In genomic region chr7:150342119-150342405, GRCh38 we compare ENCODE assay signal across 13 cellular contexts. TPM values are rescaled to one million over a fixed set of nuclear protein-coding genes. Genes with fewer than 3 reads are reported as not detected.
A peak's percentile ranks its signal among the peaks of the same experiment; 100 is the strongest.
DNase-seq lines count a peak whose midpoint lies in the region; ATAC-seq, FAIRE-seq and TF ChIP-seq lines count a peak whose summit lies in the region.
"Had no signal": no experiment of that assay in that cellular context is flagged by ENCODE, and none has a peak within 500 bp of the region (broad histone marks: within the 10 kb centered on the region; RNA-seq: fewer than 3 reads in every experiment).

No MANE protein-coding gene starts in this region.

- TF ChIP-seq EP300 in HepG2 (IDR thresholded peaks at IDR 0.05; ENCODE audit: low read depth in 2 of 2, low read length in 2 of 2) (no peak), HepG2 (CRISPR knock-in tag; IDR thresholded peaks at IDR 0.05; ENCODE audit: borderline replicate concordance) (no peak)

- peaks cover 3% of the 10 kb centered on the region; the same call in 1 of the 2 replicates for H3K4me1 ChIP-seq in ES-I3 (ENCODE audit: insufficient read depth, low read length)
- H3K4me1 ChIP-seq in adrenal gland (replicated peaks in 1 of 2), result peaks cover 21 to 26% of the 10 kb centered on the region in 2 donors
- peaks cover 41% of the 10 kb centered on the region for H3K4me1 ChIP-seq in HepG2 (ENCODE audit: insufficient read depth, low read length)
- no peaks in the 10 kb centered on the region for H3K4me1 ChIP-seq in prostate gland (replicated peaks)
- H3K4me1 ChIP-seq in osteoblast (ENCODE audit: insufficient read depth, low read length), result no peaks in the 10 kb centered on the region

- no peak for TF ChIP-seq RAD21 in HepG2 (CRISPR knock-in tag; IDR thresholded peaks at IDR 0.05)

- H3K79me2 ChIP-seq in HepG2 (ENCODE audit: insufficient read depth, low read length), result peaks cover 3% of the 10 kb centered on the region
- no peaks in the 10 kb centered on the region for H3K79me2 ChIP-seq in osteoblast (ENCODE audit: insufficient read depth, low read length)

- H3K9ac ChIP-seq in ES-I3 (ENCODE audit: low read depth, low read length) (peak overlapping the region; percentile 51), HepG2 (ENCODE audit: insufficient read depth, low read depth, low read length) (peak overlapping the region; percentile 53; the same call in 1 of the 2 replicates)

- ATAC-seq in HepG2, result peak; percentile 1; the same call in 1 of the 3 replicates
- no peak for ATAC-seq in HG03095 (IDR thresholded peaks at IDR 0.05; ENCODE audit: unreplicated experiment)
- ATAC-seq: activated CD8-positive, alpha-beta T cell treated with anti-CD3 and anti-CD28 coated beads, Interleukin-2, amount 10 ng/mL, durations not matched to agents 7 days and 5 days had no signal

- in situ Hi-C loops in HepG2 (cut with HindIII; ENCODE audit: extremely low pct_ligation_motif_present, low pct_unique_long_range_greater_than_20kb), result loop anchor here (5.0 kb wide), 1 partner anchor 60 kb away; no protein-coding TSS in a partner anchor

- BruUV-seq in HepG2 (replicated peaks; lab: Mats Ljungman, UMichigan), result no TSS peak

- TF ChIP-seq CTCF in adrenal gland (IDR thresholded peaks at IDR 0.05), result no peak
- no peak for TF ChIP-seq CTCF in HepG2 (CRISPR knock-in tag; IDR thresholded peaks at IDR 0.05)
- TF ChIP-seq CTCF in prostate gland (IDR thresholded peaks at IDR 0.05), result no peak
- no peak for TF ChIP-seq CTCF in osteoblast (IDR thresholded peaks at IDR 0.05; ENCODE audit: extremely low read depth, low read depth, low read length)

- peaks cover 2% of the 10 kb centered on the region; the same call in 1 of the 2 replicates for H4K20me1 ChIP-seq in HepG2 (ENCODE audit: insufficient read depth, low read length)
- H4K20me1 ChIP-seq in osteoblast (ENCODE audit: insufficient read depth, low read length), result no peaks in the 10 kb centered on the region

- H3K4me3 ChIP-seq in adrenal gland, result no peak overlapping the region
- H3K4me3 ChIP-seq in HepG2 (replicated peaks in 1 of 3; ENCODE audit: insufficient read depth in 1 of 3, low read depth in 2 of 3, low read length in 3 of 3), result peak overlapping the region; percentile 75 to 88 (median 86); a peak in 5 of 6 replicates
- peak overlapping the region in 1 of 2 donors; percentile 33 for H3K4me3 ChIP-seq in prostate gland
- no peak overlapping the region for H3K4me3 ChIP-seq in osteoblast (ENCODE audit: insufficient read depth, low read length)

- H3K27ac ChIP-seq in adrenal gland (peak overlapping the region in 4 of 5 donors; percentile 55 to 91 (median 78)), HepG2 (ENCODE audit: extremely low read length, insufficient read depth, low read length) (no peak overlapping the region), prostate gland (peak overlapping the region; percentile 44 to 62), osteoblast (ENCODE audit: low read depth, low read length) (no peak overlapping the region)

- WGBS in adrenal gland, 4 donors, result 73 to 87% (median 79%) methylated on average over 9 of the region's 9 CpGs
- 18% methylated on average over 9 of the region's 9 CpGs for WGBS in HepG2 (ENCODE audit: low lambda C conversion rate)
- WGBS in prostate gland, result 86% methylated on average over 9 of the region's 9 CpGs

- POLR2A ChIA-PET in HepG2 (lab: Yijun Ruan, JAX), result interaction anchor here (0.8 to 4.7 kb wide), 8 partner anchors 14 to 62 kb away, joined by 3 to 40 read pairs (median 8); partner anchors contain the start of genes ACTR3C, LRRC61 and REPIN1

- TF ChIP-seq POLR2A in adrenal gland (IDR thresholded peaks at IDR 0.05) (no peak), HepG2 (IDR thresholded peaks at IDR 0.05; ENCODE audit: insufficient read depth in 1 of 2, low read depth in 2 of 2, low read length in 2 of 2) (no peak), prostate gland (IDR thresholded peaks at IDR 0.05) (no peak)

- H3K9me3 ChIP-seq in ES-I3 (ENCODE audit: control insufficient read depth, insufficient read depth, low read length) (no peaks in the 10 kb centered on the region), adrenal gland (replicated peaks in 1 of 3) (no peaks in the 10 kb centered on the region), HepG2 (ENCODE audit: low read length) (no peaks in the 10 kb centered on the region), prostate gland (no peaks in the 10 kb centered on the region), osteoblast (ENCODE audit: low read depth, low read length) (no peaks in the 10 kb centered on the region)

- H2AFZ ChIP-seq in HepG2 (ENCODE audit: low read length) (peak overlapping the region; percentile 44), osteoblast (ENCODE audit: low read length) (no peak overlapping the region)

- CTCF ChIA-PET in HepG2 (lab: Yijun Ruan, JAX; ENCODE audit: low intra/inter-chr PET ratio, low total read pairs), result no interaction called here

- FAIRE-seq in HepG2 (lab: Jason Lieb, UNC), result no peak

- H3K4me2 ChIP-seq in HepG2 (ENCODE audit: low read depth, low read length) (peak overlapping the region; percentile 88), osteoblast (ENCODE audit: insufficient read depth, low read length) (no peak overlapping the region)

- H3K27me3 ChIP-seq in adrenal gland (no peaks in the 10 kb centered on the region), HepG2 (ENCODE audit: control insufficient read depth in 1 of 2, insufficient read depth in 2 of 2, low read length in 2 of 2) (no peaks in the 10 kb centered on the region; a peak in 1 of 5 replicates), prostate gland (replicated peaks; ENCODE audit: insufficient read depth) (peaks cover 2% of the 10 kb centered on the region), osteoblast (ENCODE audit: insufficient read depth, low read length) (peaks cover 33% of the 10 kb centered on the region)

- DNase-seq in adrenal gland, result peak in 1 of 7 donors; percentile 59
- no peak for DNase-seq in HepG2 (ENCODE audit: low spot score)
- DNase-seq in prostate gland (ENCODE audit: low spot score), result no peak
- DNase-seq in osteoblast (ENCODE audit: insufficient read length, low spot score, missing footprints), result no peak
- DNase-seq in middle frontal gyrus (ENCODE audit: extremely low spot score, low spot score), result no peak
- DNase-seq in OCI-M1 (lab: John Stamatoyannopoulos, UW), result no peak
- DNase-seq: activated CD8-positive, alpha-beta T cell treated with anti-CD3 and anti-CD28 coated beads, Interleukin-2, amount 10 ng/mL, durations not matched to agents 7 days and 5 days; NCI-H1092; NCI-H2171 treated with DMSO at 0.1 percent for 48 hours; stimulated activated CD4-positive, alpha-beta T cell treated with anti-CD3 and anti-CD28 coated beads, Interleukin-4, amount 100 ng/mL, for 24 hours had no signal

- H3K36me3 ChIP-seq in ES-I3 (ENCODE audit: insufficient read depth, low read length) (no peaks in the 10 kb centered on the region), adrenal gland (replicated peaks in 1 of 2) (peaks cover 0 to 17% of the 10 kb centered on the region in 2 donors), HepG2 (replicated peaks in 1 of 2; ENCODE audit: control insufficient read depth in 1 of 2, insufficient read depth in 2 of 2, low read length in 2 of 2) (peaks cover 2 to 3% of the 10 kb centered on the region in 2 experiments; a peak in 2 of 5 replicates), prostate gland (no peaks in the 10 kb centered on the region), osteoblast (ENCODE audit: insufficient read depth, low read length) (no peaks in the 10 kb centered on the region)

- intact Hi-C loops in adrenal gland (cut with DNase I), result no loop called here
- intact Hi-C loops in HepG2 (cut with micrococcal nuclease; ENCODE audit: unreplicated experiment), result loop anchor here (5.0 kb wide), 1 partner anchor 45 kb away; no protein-coding TSS in a partner anchor
- intact Hi-C loops in prostate gland (cut with DNase I), result no loop called here

RNA-seq across cellular contexts. Expression of gene RARRES2, which starts 0.6 kb away (rescaled TPM):
- total RNA-seq in adrenal gland (1,000 to 10,000 TPM; 1,813 to 6,437 (median 3,715) TPM), HepG2 (2016; rRNA removed; fragmentation: Illumina TruSeq; extraction: Trizol) (94.6 and 172 TPM in 2 replicates), prostate gland (10 to 100 TPM; 98.8 to 99.8 TPM), osteoblast (18.3 and 26.1 TPM in 2 replicates)
- polyA plus RNA-seq in adrenal gland (1,000 to 10,000 TPM in 2 of 3 donors, 100 to 1,000 TPM in 1; 590 to 7,984 (median 3,445) TPM), HepG2 (2011; rRNA removed) (134 and 157 TPM in 2 replicates)
- total RNA-seq in HepG2 (2016; cell fraction: cytosol; rRNA removed; fragmentation: Illumina TruSeq; extraction: Trizol; ENCODE audit: low read depth), result 63.6 and 75.7 TPM in 2 replicates
- total RNA-seq in HepG2 (2016; cell fraction: insoluble cytoplasmic fraction; rRNA removed; fragmentation: Illumina TruSeq; extraction: Trizol), result 93.3 and 178 TPM in 2 replicates
- 68.9 and 86.6 TPM in 2 replicates for total RNA-seq in HepG2 (2016; cell fraction: membrane; rRNA removed; fragmentation: Illumina TruSeq; extraction: Trizol)
- total RNA-seq in HepG2 (2016; cell fraction: nucleus; rRNA removed; fragmentation: Illumina TruSeq; extraction: Trizol), result 126 and 156 TPM in 2 replicates
- polyA plus RNA-seq in HepG2 (2011; cell fraction: cytosol; rRNA removed), result 197 and 233 TPM in 2 replicates
- polyA plus RNA-seq in HepG2 (2011; cell fraction: nucleus; rRNA removed), result 164 and 202 TPM in 2 replicates
- 37.9 and 77.4 TPM in 2 replicates for polyA plus RNA-seq in HepG2 (2012)
- 96.7 and 115 TPM in 2 replicates for polyA plus RNA-seq in HepG2 (2016; cell fraction: cytosol; fragmentation: Illumina TruSeq; extraction: Trizol; ENCODE audit: low read depth)
- 134 and 138 TPM in 2 replicates for polyA plus RNA-seq in HepG2 (2016; cell fraction: insoluble cytoplasmic fraction; fragmentation: Illumina TruSeq; extraction: Trizol; ENCODE audit: low read depth)
- 82.1 and 99.5 TPM in 2 replicates for polyA plus RNA-seq in HepG2 (2016; cell fraction: membrane; fragmentation: Illumina TruSeq; extraction: Trizol; ENCODE audit: low read depth)
- polyA plus RNA-seq in HepG2 (2016; cell fraction: nucleus; fragmentation: Illumina TruSeq; extraction: Trizol; ENCODE audit: insufficient read depth, low read depth), result 420 and 455 TPM in 2 replicates
- 22.1 TPM in 1 of 2 replicates, not detected in the other for polyA minus RNA-seq in HepG2 (2011; rRNA and poly(A)+ RNA removed; ENCODE audit: low replicate concordance)
- polyA minus RNA-seq in HepG2 (2011; cell fraction: cytosol; rRNA and poly(A)+ RNA removed), result 17.4 and 20.0 TPM in 2 replicates
- 6.1 and 7.3 TPM in 2 replicates for polyA minus RNA-seq in HepG2 (2011; cell fraction: nucleus; rRNA and poly(A)+ RNA removed)
- total RNA-seq: activated CD8-positive, alpha-beta T cell treated with anti-CD3 and anti-CD28 coated beads, Interleukin-2, amount 10 ng/mL, durations not matched to agents 7 days and 5 days had no signal

RNA-seq across cellular contexts. Expression of gene ACTR3C, which starts 18.7 kb away (rescaled TPM):
- total RNA-seq in adrenal gland (10 to 100 TPM; 17.9 to 50.0 (median 37.1) TPM), HepG2 (2016; rRNA removed; fragmentation: Illumina TruSeq; extraction: Trizol) (4.1 and 7.5 TPM in 2 replicates), prostate gland (10 to 100 TPM; 10.7 to 15.1 TPM), osteoblast (1.8 and 3.8 TPM in 2 replicates)
- polyA plus RNA-seq in adrenal gland (10 to 100 TPM in 2 of 3 donors, 1 to 10 TPM in 1; 6.6 to 16.9 (median 10.7) TPM), HepG2 (2011; rRNA removed) (3.2 and 3.8 TPM in 2 replicates)
- 7.2 and 7.8 TPM in 2 replicates for total RNA-seq in HepG2 (2016; cell fraction: cytosol; rRNA removed; fragmentation: Illumina TruSeq; extraction: Trizol; ENCODE audit: low read depth)
- total RNA-seq in HepG2 (2016; cell fraction: insoluble cytoplasmic fraction; rRNA removed; fragmentation: Illumina TruSeq; extraction: Trizol), result 3.7 and 6.7 TPM in 2 replicates
- total RNA-seq in HepG2 (2016; cell fraction: membrane; rRNA removed; fragmentation: Illumina TruSeq; extraction: Trizol), result 4.8 and 5.6 TPM in 2 replicates
- total RNA-seq in HepG2 (2016; cell fraction: nucleus; rRNA removed; fragmentation: Illumina TruSeq; extraction: Trizol), result 17.1 and 19.7 TPM in 2 replicates
- 2.5 and 2.7 TPM in 2 replicates for polyA plus RNA-seq in HepG2 (2011; cell fraction: cytosol; rRNA removed)
- polyA plus RNA-seq in HepG2 (2011; cell fraction: nucleus; rRNA removed), result 4.0 and 4.3 TPM in 2 replicates
- polyA plus RNA-seq in HepG2 (2012), result 1.2 and 1.4 TPM in 2 replicates
- 0.95 and 2.7 TPM in 2 replicates for polyA plus RNA-seq in HepG2 (2016; cell fraction: cytosol; fragmentation: Illumina TruSeq; extraction: Trizol; ENCODE audit: low read depth)
- polyA plus RNA-seq in HepG2 (2016; cell fraction: insoluble cytoplasmic fraction; fragmentation: Illumina TruSeq; extraction: Trizol; ENCODE audit: low read depth), result 1.9 and 3.9 TPM in 2 replicates
- 1.4 and 1.6 TPM in 2 replicates for polyA plus RNA-seq in HepG2 (2016; cell fraction: membrane; fragmentation: Illumina TruSeq; extraction: Trizol; ENCODE audit: low read depth)
- polyA plus RNA-seq in HepG2 (2016; cell fraction: nucleus; fragmentation: Illumina TruSeq; extraction: Trizol; ENCODE audit: insufficient read depth, low read depth), result 4.9 and 8.0 TPM in 2 replicates
- polyA minus RNA-seq in HepG2 (2011; rRNA and poly(A)+ RNA removed; ENCODE audit: low replicate concordance), result 10.0 and 39.9 TPM in 2 replicates
- 2.6 and 3.3 TPM in 2 replicates for polyA minus RNA-seq in HepG2 (2011; cell fraction: cytosol; rRNA and poly(A)+ RNA removed)
- 44.3 and 59.4 TPM in 2 replicates for polyA minus RNA-seq in HepG2 (2011; cell fraction: nucleus; rRNA and poly(A)+ RNA removed)

RNA-seq across cellular contexts. Expression of gene LRRC61, which starts 18.9 kb away (rescaled TPM):
- total RNA-seq in adrenal gland (1,000 to 10,000 TPM in 1 of 8 donors, 100 to 1,000 TPM in 6, 10 to 100 TPM in 1; 83.0 to 1,435 (median 309) TPM), HepG2 (2016; rRNA removed; fragmentation: Illumina TruSeq; extraction: Trizol) (34.8 and 38.4 TPM in 2 replicates), prostate gland (10 to 100 TPM; 25.8 to 34.4 TPM), osteoblast (1.8 and 4.0 TPM in 2 replicates)
- polyA plus RNA-seq in adrenal gland (10 to 100 TPM in 2 of 3 donors, 1 to 10 TPM in 1; 8.6 to 34.5 (median 33.6) TPM), HepG2 (2011; rRNA removed) (33.0 and 42.2 TPM in 2 replicates)
- 10.3 and 10.8 TPM in 2 replicates for total RNA-seq in HepG2 (2016; cell fraction: cytosol; rRNA removed; fragmentation: Illumina TruSeq; extraction: Trizol; ENCODE audit: low read depth)
- total RNA-seq in HepG2 (2016; cell fraction: insoluble cytoplasmic fraction; rRNA removed; fragmentation: Illumina TruSeq; extraction: Trizol), result 30.5 and 35.2 TPM in 2 replicates
- 34.2 and 36.9 TPM in 2 replicates for total RNA-seq in HepG2 (2016; cell fraction: membrane; rRNA removed; fragmentation: Illumina TruSeq; extraction: Trizol)
- 25.0 and 31.2 TPM in 2 replicates for total RNA-seq in HepG2 (2016; cell fraction: nucleus; rRNA removed; fragmentation: Illumina TruSeq; extraction: Trizol)
- 34.7 and 58.3 TPM in 2 replicates for polyA plus RNA-seq in HepG2 (2011; cell fraction: cytosol; rRNA removed)
- 25.0 and 33.0 TPM in 2 replicates for polyA plus RNA-seq in HepG2 (2011; cell fraction: nucleus; rRNA removed)
- 22.2 and 36.3 TPM in 2 replicates for polyA plus RNA-seq in HepG2 (2012)
- polyA plus RNA-seq in HepG2 (2016; cell fraction: cytosol; fragmentation: Illumina TruSeq; extraction: Trizol; ENCODE audit: low read depth), result 19.9 and 25.0 TPM in 2 replicates
- polyA plus RNA-seq in HepG2 (2016; cell fraction: insoluble cytoplasmic fraction; fragmentation: Illumina TruSeq; extraction: Trizol; ENCODE audit: low read depth), result 36.4 and 46.3 TPM in 2 replicates
- 41.1 and 42.5 TPM in 2 replicates for polyA plus RNA-seq in HepG2 (2016; cell fraction: membrane; fragmentation: Illumina TruSeq; extraction: Trizol; ENCODE audit: low read depth)
- 34.8 and 36.2 TPM in 2 replicates for polyA plus RNA-seq in HepG2 (2016; cell fraction: nucleus; fragmentation: Illumina TruSeq; extraction: Trizol; ENCODE audit: insufficient read depth, low read depth)
- 45.8 and 71.1 TPM in 2 replicates for polyA minus RNA-seq in HepG2 (2011; rRNA and poly(A)+ RNA removed; ENCODE audit: low replicate concordance)
- 33.7 and 34.5 TPM in 2 replicates for polyA minus RNA-seq in HepG2 (2011; cell fraction: cytosol; rRNA and poly(A)+ RNA removed)
- 13.3 and 15.4 TPM in 2 replicates for polyA minus RNA-seq in HepG2 (2011; cell fraction: nucleus; rRNA and poly(A)+ RNA removed)
- total RNA-seq: G401 had no signal

RNA-seq across cellular contexts. Expression of gene REPIN1, which starts 26.6 kb away (rescaled TPM):
- 100 to 1,000 TPM; 153 to 294 (median 214) TPM for total RNA-seq in adrenal gland
- 100 to 1,000 TPM in 1 of 3 donors, 10 to 100 TPM in 2; 69.0 to 140 (median 95.8) TPM for polyA plus RNA-seq in adrenal gland
- 86.4 and 108 TPM in 2 replicates for total RNA-seq in HepG2 (2016; rRNA removed; fragmentation: Illumina TruSeq; extraction: Trizol)
- total RNA-seq in HepG2 (2016; cell fraction: cytosol; rRNA removed; fragmentation: Illumina TruSeq; extraction: Trizol; ENCODE audit: low read depth), result 34.3 and 36.1 TPM in 2 replicates
- 77.5 and 106 TPM in 2 replicates for total RNA-seq in HepG2 (2016; cell fraction: insoluble cytoplasmic fraction; rRNA removed; fragmentation: Illumina TruSeq; extraction: Trizol)
- total RNA-seq in HepG2 (2016; cell fraction: membrane; rRNA removed; fragmentation: Illumina TruSeq; extraction: Trizol), result 112 and 119 TPM in 2 replicates
- 81.1 and 91.5 TPM in 2 replicates for total RNA-seq in HepG2 (2016; cell fraction: nucleus; rRNA removed; fragmentation: Illumina TruSeq; extraction: Trizol)
- polyA plus RNA-seq in HepG2 (2011; rRNA removed), result 69.9 and 87.9 TPM in 2 replicates
- 58.9 and 82.1 TPM in 2 replicates for polyA plus RNA-seq in HepG2 (2011; cell fraction: cytosol; rRNA removed)
- polyA plus RNA-seq in HepG2 (2011; cell fraction: nucleus; rRNA removed), result 189 and 195 TPM in 2 replicates
- 52.5 and 64.7 TPM in 2 replicates for polyA plus RNA-seq in HepG2 (2012)
- polyA plus RNA-seq in HepG2 (2016; cell fraction: cytosol; fragmentation: Illumina TruSeq; extraction: Trizol; ENCODE audit: low read depth), result 22.0 and 24.7 TPM in 2 replicates
- polyA plus RNA-seq in HepG2 (2016; cell fraction: insoluble cytoplasmic fraction; fragmentation: Illumina TruSeq; extraction: Trizol; ENCODE audit: low read depth), result 82.2 and 105 TPM in 2 replicates
- 77.8 and 77.9 TPM in 2 replicates for polyA plus RNA-seq in HepG2 (2016; cell fraction: membrane; fragmentation: Illumina TruSeq; extraction: Trizol; ENCODE audit: low read depth)
- polyA plus RNA-seq in HepG2 (2016; cell fraction: nucleus; fragmentation: Illumina TruSeq; extraction: Trizol; ENCODE audit: insufficient read depth, low read depth), result 138 and 155 TPM in 2 replicates
- 81.7 and 98.0 TPM in 2 replicates for polyA minus RNA-seq in HepG2 (2011; rRNA and poly(A)+ RNA removed; ENCODE audit: low replicate concordance)
- 35.3 and 35.6 TPM in 2 replicates for polyA minus RNA-seq in HepG2 (2011; cell fraction: cytosol; rRNA and poly(A)+ RNA removed)
- polyA minus RNA-seq in HepG2 (2011; cell fraction: nucleus; rRNA and poly(A)+ RNA removed), result 50.5 and 54.6 TPM in 2 replicates
- 100 to 1,000 TPM; 150 to 171 TPM for total RNA-seq in prostate gland
- 53.6 and 57.5 TPM in 2 replicates for total RNA-seq in osteoblast

RNA-seq across cellular contexts. Expression of gene ZNF775, which starts 37.1 kb away (rescaled TPM):
- total RNA-seq in adrenal gland (10 to 100 TPM in 1 of 8 donors, 1 to 10 TPM in 7; 3.2 to 13.9 (median 7.5) TPM), HepG2 (2016; rRNA removed; fragmentation: Illumina TruSeq; extraction: Trizol) (3.1 and 4.5 TPM in 2 replicates), prostate gland (10 to 100 TPM; 14.4 to 14.8 TPM), osteoblast (5.0 and 6.2 TPM in 2 replicates)
- polyA plus RNA-seq in adrenal gland (1 to 10 TPM in 2 of 3 donors, under 1 TPM in 1; 0.26 to 6.0 (median 3.0) TPM), HepG2 (2011; rRNA removed) (3.2 and 3.8 TPM in 2 replicates)
- total RNA-seq in HepG2 (2016; cell fraction: cytosol; rRNA removed; fragmentation: Illumina TruSeq; extraction: Trizol; ENCODE audit: low read depth), result 0.71 TPM in 2 replicates
- 3.6 and 3.8 TPM in 2 replicates for total RNA-seq in HepG2 (2016; cell fraction: insoluble cytoplasmic fraction; rRNA removed; fragmentation: Illumina TruSeq; extraction: Trizol)
- 1.9 and 2.5 TPM in 2 replicates for total RNA-seq in HepG2 (2016; cell fraction: membrane; rRNA removed; fragmentation: Illumina TruSeq; extraction: Trizol)
- 1.8 and 3.2 TPM in 2 replicates for total RNA-seq in HepG2 (2016; cell fraction: nucleus; rRNA removed; fragmentation: Illumina TruSeq; extraction: Trizol)
- 2.6 and 4.5 TPM in 2 replicates for polyA plus RNA-seq in HepG2 (2011; cell fraction: cytosol; rRNA removed)
- polyA plus RNA-seq in HepG2 (2011; cell fraction: nucleus; rRNA removed), result 5.8 and 5.9 TPM in 2 replicates
- 2.1 and 3.1 TPM in 2 replicates for polyA plus RNA-seq in HepG2 (2012)
- 0.67 and 0.68 TPM in 2 replicates for polyA plus RNA-seq in HepG2 (2016; cell fraction: cytosol; fragmentation: Illumina TruSeq; extraction: Trizol; ENCODE audit: low read depth)
- polyA plus RNA-seq in HepG2 (2016; cell fraction: insoluble cytoplasmic fraction; fragmentation: Illumina TruSeq; extraction: Trizol; ENCODE audit: low read depth), result 3.7 and 4.2 TPM in 2 replicates
- polyA plus RNA-seq in HepG2 (2016; cell fraction: membrane; fragmentation: Illumina TruSeq; extraction: Trizol; ENCODE audit: low read depth), result 1.2 and 1.8 TPM in 2 replicates
- 5.2 and 9.1 TPM in 2 replicates for polyA plus RNA-seq in HepG2 (2016; cell fraction: nucleus; fragmentation: Illumina TruSeq; extraction: Trizol; ENCODE audit: insufficient read depth, low read depth)
- 0.37 and 3.7 TPM in 2 replicates for polyA minus RNA-seq in HepG2 (2011; rRNA and poly(A)+ RNA removed; ENCODE audit: low replicate concordance)
- 2.5 and 3.9 TPM in 2 replicates for polyA minus RNA-seq in HepG2 (2011; cell fraction: cytosol; rRNA and poly(A)+ RNA removed)
- 1.8 and 2.4 TPM in 2 replicates for polyA minus RNA-seq in HepG2 (2011; cell fraction: nucleus; rRNA and poly(A)+ RNA removed)

Comparison
In these comparisons a context has a peak if more than half of its experiments do, and no peak if none do; other contexts are left out.
1. H3K27ac ChIP-seq: peak in adrenal gland (4 of 5) and prostate gland (2 of 2); none in HepG2 (single experiment) and osteoblast (single experiment).
2. H3K4me3 ChIP-seq: peak in HepG2 (3 of 3); none in adrenal gland (0 of 4) and osteoblast (single experiment).
3. RNA of gene RARRES2, which starts 0.6 kb away (total RNA-seq): 1,813 to 6,437 TPM in adrenal gland; 63.6 to 178 TPM in HepG2, 98.8 to 99.8 TPM in prostate gland and 18.3 to 26.1 TPM in osteoblast; every median in the first group is over 10 times any median in the second.